Comparison of ENCODE assay signal across 8 cellular contexts in the genomic region with DNA sequence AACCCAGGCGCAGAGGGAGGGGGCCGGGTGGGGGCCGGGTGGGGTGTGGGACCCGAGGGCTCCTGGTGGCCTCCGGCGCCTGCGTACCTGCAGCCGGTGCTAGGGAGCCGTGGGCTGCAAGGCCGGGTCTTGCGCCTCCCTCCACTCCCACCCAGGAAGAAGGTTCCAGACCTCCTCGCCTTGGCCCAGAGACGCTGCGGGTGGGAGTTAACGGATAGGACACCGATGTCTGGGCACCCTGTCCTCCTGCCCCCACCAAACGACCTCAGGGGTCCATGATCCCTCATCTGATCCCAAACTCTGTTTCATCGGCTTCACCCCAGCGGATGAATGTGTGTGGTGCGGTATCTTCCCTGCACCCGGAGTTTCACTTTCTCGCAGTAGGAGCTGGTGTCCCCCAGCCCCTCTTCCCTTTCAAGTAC. TPM values are rescaled to one million over a fixed set of nuclear protein-coding genes. Genes with fewer than 3 reads are reported as not detected.
DNase-seq lines count a peak whose midpoint lies in the region; ATAC-seq and TF ChIP-seq lines count a peak whose summit lies in the region.

No MANE protein-coding gene starts in this region.

- no peaks in the 10 kb centered on the region for H3K36me3 Mint-ChIP-seq in endodermal cell (ENCODE audit: low read depth)

- no peak for TF ChIP-seq EP300 in neural cell (conservative IDR thresholded peaks at IDR 0.05; ENCODE audit: poor library complexity, severe bottlenecking)

- 0 to 1% methylated on average over 3 to 22 of the region's 22 CpGs for WGBS in endodermal cell (ENCODE audit: insufficient coverage in 1 of 2, insufficient read length in 1 of 2), 2 experiments

- no peaks in the 10 kb centered on the region for H3K9me3 Mint-ChIP-seq in endodermal cell

- H3K27ac ChIP-seq in endodermal cell (ENCODE audit: low read depth, low read length), result no peak overlapping the region
- no peak overlapping the region for H3K27ac ChIP-seq in neural cell (ENCODE audit: low read length)

- H3K27me3 ChIP-seq in endodermal cell (ENCODE audit: control insufficient read depth, insufficient read depth, low read length, poor library complexity, severe bottlenecking) (peaks cover 97% of the 10 kb centered on the region), neural cell (ENCODE audit: insufficient read depth, low read depth, low read length) (peaks cover 98% of the 10 kb centered on the region)

- TF ChIP-seq CTCF in GM12875 (IDR thresholded peaks at IDR 0.05; ENCODE audit: borderline replicate concordance, insufficient read depth, low read depth, low read length) (no peak), endodermal cell (conservative IDR thresholded peaks at IDR 0.05) (no peak), neural cell (IDR thresholded peaks at IDR 0.05; ENCODE audit: poor library complexity, severe bottlenecking) (no peak)

- H3K4me3 ChIP-seq in GM12875 (ENCODE audit: low read depth, low read length) (peak overlapping the region; percentile 50), endodermal cell (ENCODE audit: low read length) (no peak overlapping the region), neural cell (ENCODE audit: low read length) (no peak overlapping the region)

- H3K36me3 ChIP-seq in endodermal cell (ENCODE audit: control insufficient read depth, insufficient read depth, low read length) (no peaks in the 10 kb centered on the region), neural cell (ENCODE audit: insufficient read depth, low read length) (no peaks in the 10 kb centered on the region)

- no peak overlapping the region for H3K4me2 ChIP-seq in neural cell (ENCODE audit: low read length)

- no peaks in the 10 kb centered on the region for H3F3A ChIP-seq in neural cell (ENCODE audit: insufficient read depth, low read length, poor library complexity, severe bottlenecking)

- peak overlapping the region; percentile 53 for H3K4me3 Mint-ChIP-seq in endodermal cell

- H2AFZ ChIP-seq in neural cell (ENCODE audit: low read depth, low read length), result no peak overlapping the region

- H4K20me1 ChIP-seq in neural cell (ENCODE audit: insufficient read depth), result no peaks in the 10 kb centered on the region

- H3K9me3 ChIP-seq in endodermal cell (ENCODE audit: control insufficient read depth, low read length) (no peaks in the 10 kb centered on the region), neural cell (ENCODE audit: low read length) (no peaks in the 10 kb centered on the region)

- peaks cover 41% of the 10 kb centered on the region for H3K4me1 Mint-ChIP-seq in endodermal cell

- H3K27ac Mint-ChIP-seq in endodermal cell, result no peak overlapping the region

- peaks cover 89% of the 10 kb centered on the region for H3K27me3 Mint-ChIP-seq in endodermal cell (ENCODE audit: insufficient read depth)

- DNase-seq in NCI-H526 treated with DMSO at 0.1 percent for 48 hours (lab: John Stamatoyannopoulos, UW) (peak; percentile 20), endodermal cell (peak; percentile 77), cerebellar cortex (ENCODE audit: low spot score) (no peak)
- no peak for DNase-seq in stimulated activated naive CD4-positive, alpha-beta T cell treated with Interleukin-2 at 50 U/mL for 16 hours (lab: John Stamatoyannopoulos, UW)

- no peaks in the 10 kb centered on the region for H3K79me2 ChIP-seq in neural cell (replicated peaks; ENCODE audit: insufficient read depth, low read length)

- ATAC-seq in HG02610 (IDR thresholded peaks at IDR 0.05; ENCODE audit: unreplicated experiment), result no peak
- ATAC-seq in HG03565 (IDR thresholded peaks at IDR 0.05; ENCODE audit: unreplicated experiment), result no peak

- no peaks in the 10 kb centered on the region for H3K9me2 ChIP-seq in neural cell (ENCODE audit: insufficient read depth, low read length)

- no peak overlapping the region for H3K9ac ChIP-seq in endodermal cell (ENCODE audit: extremely low read depth, low read length, poor library complexity, severe bottlenecking)
- H3K9ac ChIP-seq in neural cell (ENCODE audit: low read length), result no peak overlapping the region

- H3K4me1 ChIP-seq in endodermal cell (ENCODE audit: control insufficient read depth, insufficient read depth, low read length), result peaks cover under 1% of the 10 kb centered on the region

- no peak for TF ChIP-seq RAD21 in neural cell (conservative IDR thresholded peaks at IDR 0.05)

TF ChIP-seq in neural cell, 6 proteins besides CTCF, POLR2A, EP300 and RAD21:
- TF ChIP-seq TAF1 (IDR thresholded peaks at IDR 0.05; ENCODE audit: low read depth) (no peak), POLR2AphosphoS5 (IDR thresholded peaks at IDR 0.05) (peak; percentile 21), SMC3 (conservative IDR thresholded peaks at IDR 0.05; ENCODE audit: poor library complexity) (no peak), EZH2 (IDR thresholded peaks at IDR 0.05; ENCODE audit: borderline replicate concordance, insufficient read depth, low read length, poor library complexity, severe bottlenecking) (no peak)
- TF ChIP-seq, protein P1, sequence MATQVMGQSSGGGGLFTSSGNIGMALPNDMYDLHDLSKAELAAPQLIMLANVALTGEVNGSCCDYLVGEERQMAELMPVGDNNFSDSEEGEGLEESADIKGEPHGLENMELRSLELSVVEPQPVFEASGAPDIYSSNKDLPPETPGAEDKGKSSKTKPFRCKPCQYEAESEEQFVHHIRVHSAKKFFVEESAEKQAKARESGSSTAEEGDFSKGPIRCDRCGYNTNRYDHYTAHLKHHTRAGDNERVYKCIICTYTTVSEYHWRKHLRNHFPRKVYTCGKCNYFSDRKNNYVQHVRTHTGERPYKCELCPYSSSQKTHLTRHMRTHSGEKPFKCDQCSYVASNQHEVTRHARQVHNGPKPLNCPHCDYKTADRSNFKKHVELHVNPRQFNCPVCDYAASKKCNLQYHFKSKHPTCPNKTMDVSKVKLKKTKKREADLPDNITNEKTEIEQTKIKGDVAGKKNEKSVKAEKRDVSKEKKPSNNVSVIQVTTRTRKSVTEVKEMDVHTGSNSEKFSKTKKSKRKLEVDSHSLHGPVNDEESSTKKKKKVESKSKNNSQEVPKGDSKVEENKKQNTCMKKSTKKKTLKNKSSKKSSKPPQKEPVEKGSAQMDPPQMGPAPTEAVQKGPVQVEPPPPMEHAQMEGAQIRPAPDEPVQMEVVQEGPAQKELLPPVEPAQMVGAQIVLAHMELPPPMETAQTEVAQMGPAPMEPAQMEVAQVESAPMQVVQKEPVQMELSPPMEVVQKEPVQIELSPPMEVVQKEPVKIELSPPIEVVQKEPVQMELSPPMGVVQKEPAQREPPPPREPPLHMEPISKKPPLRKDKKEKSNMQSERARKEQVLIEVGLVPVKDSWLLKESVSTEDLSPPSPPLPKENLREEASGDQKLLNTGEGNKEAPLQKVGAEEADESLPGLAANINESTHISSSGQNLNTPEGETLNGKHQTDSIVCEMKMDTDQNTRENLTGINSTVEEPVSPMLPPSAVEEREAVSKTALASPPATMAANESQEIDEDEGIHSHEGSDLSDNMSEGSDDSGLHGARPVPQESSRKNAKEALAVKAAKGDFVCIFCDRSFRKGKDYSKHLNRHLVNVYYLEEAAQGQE (IDR thresholded peaks at IDR 0.05; ENCODE audit: borderline replicate concordance), result no peak

RNA-seq across cellular contexts. Expression of a gene that starts 0.9 kb away (rescaled TPM):
- total RNA-seq in endodermal cell, result 1 to 10 TPM in 1 of 2 donors, under 1 TPM in 1; 0.46 to 1.3 TPM
- 60.2 TPM for polyA plus RNA-seq in endodermal cell (2013, experiment 1 of 2)
- polyA plus RNA-seq in endodermal cell (2013, experiment 2 of 2), result 43.4 TPM
- polyA plus RNA-seq in neural cell, result 1.7 and 2.8 TPM in 2 replicates
- polyA minus RNA-seq in neural cell, result 0.35 TPM in 1 of 2 replicates, not detected in the other

Comparison
In these comparisons a context has a peak if more than half of its experiments do, and no peak if none do; other contexts are left out.
1. DNase-seq: peak in NCI-H526 treated with DMSO at 0.1 percent for 48 hours (single experiment) and endodermal cell (single experiment); none in cerebellar cortex (single experiment) and stimulated activated naive CD4-positive, alpha-beta T cell treated with Interleukin-2 at 50 U/mL for 16 hours (single experiment).